In the genomic region with DNA sequence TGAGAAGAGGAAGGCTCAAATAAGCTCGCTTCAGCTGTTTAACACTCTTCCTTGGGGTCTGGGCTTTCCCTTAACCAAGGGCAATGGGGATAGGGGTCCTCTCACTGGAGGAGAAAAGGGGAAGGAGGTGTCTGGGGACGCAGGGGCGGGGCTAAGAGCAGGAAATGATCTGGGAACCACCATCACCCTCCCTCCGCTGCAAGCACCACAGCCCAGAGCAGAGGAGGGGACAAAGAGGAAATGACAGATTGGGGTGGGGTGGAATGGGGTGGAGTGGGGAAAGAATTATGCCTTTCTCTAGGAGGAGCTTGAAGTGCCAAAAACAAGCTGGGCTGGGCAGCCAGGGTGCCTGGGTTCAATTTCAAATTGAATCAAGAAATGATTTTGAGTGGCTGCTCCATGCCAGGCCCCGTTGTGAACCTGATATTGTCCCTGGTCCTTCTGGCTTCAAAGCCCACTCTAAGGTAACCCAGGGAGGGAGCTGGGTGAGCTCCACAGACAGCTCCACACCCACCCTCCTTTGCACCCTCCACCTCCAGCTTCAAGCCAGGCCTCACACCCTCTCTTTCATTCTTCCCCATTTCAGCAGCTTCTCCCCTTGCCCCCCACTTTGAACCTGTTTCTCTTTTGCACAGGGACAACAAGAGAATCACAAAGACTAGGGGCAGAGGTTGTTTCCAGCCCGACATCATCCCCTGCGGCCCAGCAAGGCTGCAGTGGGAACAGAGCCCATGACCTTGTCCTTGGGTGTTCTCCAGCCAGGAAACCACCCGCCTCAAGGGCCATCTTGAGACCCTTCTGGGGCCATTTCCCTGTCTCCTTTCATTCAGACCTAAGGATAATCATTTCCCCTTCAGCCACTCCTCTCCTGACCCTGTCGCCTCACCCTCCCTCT, we compare ENCODE assay signal across 9 cellular contexts. TPM values are rescaled to one million over a fixed set of nuclear protein-coding genes. Genes with fewer than 3 reads are reported as not detected.
A peak's percentile ranks its signal among the peaks of the same experiment; 100 is the strongest.
DNase-seq lines count a peak whose midpoint lies in the region; ATAC-seq and TF ChIP-seq lines count a peak whose summit lies in the region.
"Had no signal": no experiment of that assay in that cellular context is flagged by ENCODE, and none has a peak within 500 bp of the region (broad histone marks: within the 10 kb centered on the region; RNA-seq: fewer than 3 reads in every experiment).

No MANE protein-coding gene starts in this region.

- H3K27me3 Mint-ChIP-seq in T-helper 1 cell treated with Interleukin-12 subunit alpha and Interleukin-12 subunit beta and Interleukin-4 antibody, amounts not matched to agents 30 μg/mL and 1 μg/mL, for 36 hours (ENCODE audit: low read depth) = no peaks in the 10 kb centered on the region

- H3K36me3 ChIP-seq in adrenal gland (replicated peaks in 1 of 2) = no peaks in the 10 kb centered on the region
- H3K36me3 ChIP-seq in mucosa of stomach (ENCODE audit: control insufficient read depth, insufficient read depth, low read length) = peaks cover 5% of the 10 kb centered on the region

- ATAC-seq in GM18517 (IDR thresholded peaks at IDR 0.05; ENCODE audit: unreplicated experiment) (peak; percentile 46), HG02981 (IDR thresholded peaks at IDR 0.05; ENCODE audit: unreplicated experiment) (peak; percentile 45), HG03521 (IDR thresholded peaks at IDR 0.05; ENCODE audit: unreplicated experiment) (no peak)

- TF ChIP-seq POLR2A in adrenal gland (IDR thresholded peaks at IDR 0.05) = no peak

- 52 to 59% (median 55%) methylated on average over 9 of the region's 9 CpGs for WGBS in adrenal gland, 4 donors

- H3K27ac Mint-ChIP-seq in T-helper 1 cell treated with Interleukin-12 subunit alpha and Interleukin-12 subunit beta and Interleukin-4 antibody, amounts not matched to agents 30 μg/mL and 1 μg/mL, for 36 hours = peak overlapping the region; percentile 100

- H3K4me1 ChIP-seq in adrenal gland (replicated peaks in 1 of 2) (no peaks in the 10 kb centered on the region), mucosa of stomach (ENCODE audit: control insufficient read depth, insufficient read depth, low read length) (peaks cover 24% of the 10 kb centered on the region)

- H3K36me3 Mint-ChIP-seq in T-helper 1 cell treated with Interleukin-12 subunit alpha and Interleukin-12 subunit beta and Interleukin-4 antibody, amounts not matched to agents 30 μg/mL and 1 μg/mL, for 36 hours (ENCODE audit: low read depth) = peaks cover 36% of the 10 kb centered on the region

- intact Hi-C loops in adrenal gland (cut with DNase I) = no loop called here

- H3K27me3 ChIP-seq in adrenal gland (peaks cover 6% of the 10 kb centered on the region), mucosa of stomach (ENCODE audit: control insufficient read depth, insufficient read depth, low read length) (no peaks in the 10 kb centered on the region)

- H3K9me3 ChIP-seq in adrenal gland (replicated peaks in 1 of 3) = no peaks in the 10 kb centered on the region
- no peaks in the 10 kb centered on the region for H3K9me3 ChIP-seq in mucosa of stomach (ENCODE audit: control insufficient read depth, low read length)

- H3K4me3 Mint-ChIP-seq in T-helper 1 cell treated with Interleukin-12 subunit alpha and Interleukin-12 subunit beta and Interleukin-4 antibody, amounts not matched to agents 30 μg/mL and 1 μg/mL, for 36 hours = peak overlapping the region; percentile 100

- peak overlapping the region in 4 of 5 donors; percentile 13 to 87 (median 62) for H3K27ac ChIP-seq in adrenal gland

- H3K4me1 Mint-ChIP-seq in T-helper 1 cell treated with Interleukin-12 subunit alpha and Interleukin-12 subunit beta and Interleukin-4 antibody, amounts not matched to agents 30 μg/mL and 1 μg/mL, for 36 hours (ENCODE audit: low read depth) = peaks cover 55% of the 10 kb centered on the region

- no peak for TF ChIP-seq CTCF in adrenal gland (IDR thresholded peaks at IDR 0.05)

- DNase-seq in adrenal gland (peak in 6 of 7 donors; percentile 39 to 72 (median 64)), HK-2 (ENCODE audit: unreplicated experiment) (no peak)
- peak; percentile 74 for DNase-seq in stimulated activated naive CD4-positive, alpha-beta T cell treated with Interleukin-2 at 50 U/mL for 16 hours (lab: John Stamatoyannopoulos, UW)

- peak overlapping the region; percentile 29 for H3K9ac ChIP-seq in mucosa of stomach (ENCODE audit: low read length)

- no peaks in the 10 kb centered on the region for H3K9me3 Mint-ChIP-seq in T-helper 1 cell treated with Interleukin-12 subunit alpha and Interleukin-12 subunit beta and Interleukin-4 antibody, amounts not matched to agents 30 μg/mL and 1 μg/mL, for 36 hours

- peak overlapping the region in 1 of 4 donors; percentile 55 for H3K4me3 ChIP-seq in adrenal gland
- no peak overlapping the region for H3K4me3 ChIP-seq in mucosa of stomach (ENCODE audit: low read length)

RNA-seq across cellular contexts. Expression of a gene that starts 1.1 kb away (rescaled TPM):
- total RNA-seq in adrenal gland = 10 to 100 TPM in 5 of 8 donors, 1 to 10 TPM in 3; 3.7 to 15.7 (median 10.5) TPM
- polyA plus RNA-seq in adrenal gland = 10 to 100 TPM in 1 of 3 donors, 1 to 10 TPM in 2; 3.7 to 17.5 (median 4.5) TPM
- total RNA-seq: renal cortical epithelial cell had no signal

RNA-seq across cellular contexts. Expression of a gene that starts 20.8 kb away (rescaled TPM):
- total RNA-seq in adrenal gland = not detected
- polyA plus RNA-seq in adrenal gland = under 1 TPM in 1 of 3 donors, not detected in 2; 0.10 TPM

RNA-seq across cellular contexts. Expression of a gene that starts 22.8 kb away (rescaled TPM):
- 10 to 100 TPM; 41.3 to 82.9 (median 63.7) TPM for total RNA-seq in adrenal gland
- polyA plus RNA-seq in adrenal gland = 100 to 1,000 TPM in 2 of 3 donors, 10 to 100 TPM in 1; 48.0 to 153 (median 144) TPM

RNA-seq across cellular contexts. Expression of a gene that starts 29.6 kb away (rescaled TPM):
- total RNA-seq in adrenal gland = 10 to 100 TPM in 7 of 8 donors, 1 to 10 TPM in 1; 5.2 to 28.1 (median 19.6) TPM
- 10 to 100 TPM in 2 of 3 donors, 1 to 10 TPM in 1; 5.5 to 25.4 (median 24.4) TPM for polyA plus RNA-seq in adrenal gland

RNA-seq across cellular contexts. Expression of a gene that starts 29.8 kb away (rescaled TPM):
- 100 to 1,000 TPM in 3 of 8 donors, 10 to 100 TPM in 5; 46.3 to 280 (median 93.3) TPM for total RNA-seq in adrenal gland
- polyA plus RNA-seq in adrenal gland = 100 to 1,000 TPM in 2 of 3 donors, 10 to 100 TPM in 1; 57.8 to 153 (median 109) TPM
